In the genomic region with DNA sequence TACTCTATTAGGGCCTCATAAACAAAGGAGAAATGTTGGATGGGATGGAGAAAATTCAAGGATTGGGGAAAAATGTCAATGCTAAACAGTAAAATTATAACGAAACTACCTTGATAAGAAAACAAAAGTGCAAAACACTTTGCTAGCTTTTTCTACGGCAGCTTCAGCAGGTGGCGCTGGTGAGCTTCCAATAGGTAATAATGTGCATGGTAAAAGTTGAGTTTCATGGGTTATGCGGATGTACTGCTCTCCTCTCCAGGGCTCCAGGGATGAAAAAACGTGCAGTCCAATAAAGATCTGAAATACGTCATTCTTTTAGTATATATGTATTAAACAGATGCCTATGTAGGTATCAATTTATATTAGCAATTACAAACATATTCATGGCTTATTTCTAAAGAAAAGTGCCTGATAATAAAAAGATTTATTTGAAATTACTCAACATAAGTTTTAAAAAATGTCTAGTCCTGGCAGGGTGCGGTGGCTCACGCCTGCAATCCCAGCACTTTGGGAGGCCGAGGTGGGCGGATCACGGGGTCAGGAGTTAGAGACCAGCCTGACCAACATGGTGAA, we compare ENCODE assay signal across 9 cellular contexts.
DNase-seq lines count a peak whose midpoint lies in the region; ATAC-seq and TF ChIP-seq lines count a peak whose summit lies in the region.
"Had no signal": no experiment of that assay in that cellular context is flagged by ENCODE, and none has a peak within 500 bp of the region (broad histone marks: within the 10 kb centered on the region; RNA-seq: fewer than 3 reads in every experiment).

No MANE protein-coding gene starts in this region.

- H3K27ac Mint-ChIP-seq in CD14-positive monocyte (no peak overlapping the region), progenitor cell of endocrine pancreas (no peak overlapping the region)
- H3K27ac Mint-ChIP-seq: T-helper 1 cell treated with Interleukin-12 subunit alpha and Interleukin-12 subunit beta and Interleukin-4 antibody, amounts not matched to agents 30 μg/mL and 1 μg/mL, for 36 hours had no signal

- intact Hi-C loops in CD14-positive monocyte (cut with micrococcal nuclease), result no loop called here

- H3K36me3 Mint-ChIP-seq in CD14-positive monocyte, result no peaks in the 10 kb centered on the region
- no peaks in the 10 kb centered on the region for H3K36me3 Mint-ChIP-seq in progenitor cell of endocrine pancreas (ENCODE audit: insufficient read depth)

- DNase-seq in CD14-positive monocyte (ENCODE audit: low spot score) (no peak), NCI-H226 (peak; percentile 34), germinal center (ENCODE audit: low spot score) (peak; percentile 9), progenitor cell of endocrine pancreas (ENCODE audit: low spot score, unreplicated experiment) (peak; percentile 49)
- DNase-seq in activated CD4-positive, alpha-beta T cell treated with anti-CD3 and anti-CD28 coated beads, Interleukin-2, amount 50 U/mL, for 48 hours, result peak; percentile 57 to 65

- H3K4me1 Mint-ChIP-seq in CD14-positive monocyte (peaks cover 2% of the 10 kb centered on the region), progenitor cell of endocrine pancreas (ENCODE audit: low read depth) (peaks cover 16% of the 10 kb centered on the region)

- H3K27me3 Mint-ChIP-seq in CD14-positive monocyte (ENCODE audit: low read depth in 3 of 3) (no peaks in the 10 kb centered on the region), progenitor cell of endocrine pancreas (no peaks in the 10 kb centered on the region)

- H3K9me3 Mint-ChIP-seq in CD14-positive monocyte (no peaks in the 10 kb centered on the region), progenitor cell of endocrine pancreas (ENCODE audit: low read depth) (no peaks in the 10 kb centered on the region)
- H3K9me3 Mint-ChIP-seq: T-helper 1 cell treated with Interleukin-12 subunit alpha and Interleukin-12 subunit beta and Interleukin-4 antibody, amounts not matched to agents 30 μg/mL and 1 μg/mL, for 36 hours had no signal

- H3K4me3 Mint-ChIP-seq in CD14-positive monocyte (no peak overlapping the region), progenitor cell of endocrine pancreas (ENCODE audit: low read depth) (no peak overlapping the region)
- H3K4me3 Mint-ChIP-seq: T-helper 1 cell treated with Interleukin-12 subunit alpha and Interleukin-12 subunit beta and Interleukin-4 antibody, amounts not matched to agents 30 μg/mL and 1 μg/mL, for 36 hours had no signal

- TF ChIP-seq CTCF in CD14-positive monocyte (IDR thresholded peaks at IDR 0.05) (peak; percentile 72), progenitor cell of endocrine pancreas (IDR thresholded peaks at IDR 0.05; ENCODE audit: unreplicated experiment) (peak; percentile 95)

- ATAC-seq in GM18517 (IDR thresholded peaks at IDR 0.05; ENCODE audit: unreplicated experiment), result peak; percentile 90
- peak; percentile 75 for ATAC-seq in HG03066 (IDR thresholded peaks at IDR 0.05; ENCODE audit: low read depth, unreplicated experiment)
- ATAC-seq in HG02763 (IDR thresholded peaks at IDR 0.05; ENCODE audit: unreplicated experiment), result no peak
